In the genomic region with DNA sequence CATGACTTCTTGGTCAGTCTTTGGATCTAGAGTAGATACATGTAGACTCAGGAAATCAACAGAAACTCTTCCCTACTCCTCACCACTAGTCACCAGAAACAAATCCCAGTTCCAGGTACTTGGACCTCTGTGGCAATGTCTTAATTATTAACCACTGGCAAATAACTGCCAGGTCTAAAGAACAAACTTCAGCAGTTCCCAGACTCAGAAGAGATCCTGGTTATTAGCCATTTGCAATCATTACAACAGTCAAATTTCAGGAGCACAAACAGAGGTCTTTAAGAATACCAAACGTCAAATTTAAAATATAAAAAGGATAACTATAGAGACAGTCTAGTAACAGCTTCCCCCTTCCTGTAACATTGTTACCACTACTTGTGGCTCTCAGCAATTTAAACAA, we compare ENCODE assay signal across 14 cellular contexts. TPM values are rescaled to one million over a fixed set of nuclear protein-coding genes. Genes with fewer than 3 reads are reported as not detected.
DNase-seq lines count a peak whose midpoint lies in the region; ATAC-seq lines count a peak whose summit lies in the region.
"Had no signal": no experiment of that assay in that cellular context is flagged by ENCODE, and none has a peak within 500 bp of the region (broad histone marks: within the 10 kb centered on the region; RNA-seq: fewer than 3 reads in every experiment).

No MANE protein-coding gene starts in this region.

- H3K27me3 Mint-ChIP-seq in activated CD8-positive, alpha-beta memory T cell treated with anti-CD3 and anti-CD28 coated beads, Interleukin-2, amount 10 ng/mL, durations not matched to agents 7 days and 5 days, result no peaks in the 10 kb centered on the region
- H3K27me3 Mint-ChIP-seq in activated CD4-positive, alpha-beta memory T cell treated with anti-CD3 and anti-CD28 coated beads for 36 hours, result no peaks in the 10 kb centered on the region
- H3K27me3 Mint-ChIP-seq in stimulated activated naive CD8-positive, alpha-beta T cell treated with anti-CD3 and anti-CD28 coated beads, Interleukin-15, amount 100 ng/mL, for 72 hours, result no peaks in the 10 kb centered on the region

- POLR2A ChIA-PET in activated CD4-positive, alpha-beta memory T cell treated with anti-CD3 and anti-CD28 coated beads for 36 hours (lab: Charles Lee), result interaction anchor here (2.0 kb wide), 1 partner anchor 9 kb away, joined by 7 read pairs; no protein-coding TSS in a partner anchor

- DNase-seq in activated CD8-positive, alpha-beta memory T cell treated with anti-CD3 and anti-CD28 coated beads, Interleukin-2, amount 10 ng/mL, durations not matched to agents 7 days and 5 days, result no peak
- DNase-seq in activated CD8-positive, alpha-beta memory T cell treated with anti-CD3 and anti-CD28 coated beads, Interleukin-2, amount 50 U/mL, for 4 hours, result no peak
- DNase-seq in activated CD4-positive, alpha-beta memory T cell treated with anti-CD3 and anti-CD28 coated beads for 36 hours, result no peak
- DNase-seq in kidney tubule cell (ENCODE audit: low spot score) (peak; percentile 82), left cardiac atrium (no peak), GF-D8 (lab: John Stamatoyannopoulos, UW) (no peak)
- no peak for DNase-seq in stimulated activated naive CD8-positive, alpha-beta T cell treated with anti-CD3 and anti-CD28 coated beads, Interleukin-15, amount 100 ng/mL, for 72 hours
- DNase-seq: adrenal gland, glutamatergic neuron, NCI-H1417, NCI-H526 treated with DMSO at 0.1 percent for 48 hours, right cardiac atrium, SIG-M5 had no signal

- CTCF ChIA-PET in activated CD8-positive, alpha-beta memory T cell treated with anti-CD3 and anti-CD28 coated beads, Interleukin-2, amount 10 ng/mL, durations not matched to agents 7 days and 5 days (lab: Charles Lee), result interaction anchor here (0.9 to 13.7 kb wide), 6 partner anchors 8 to 56 kb away, joined by 3 to 274 read pairs (median 8); a partner anchor contains a TSS
- CTCF ChIA-PET in activated CD4-positive, alpha-beta memory T cell treated with anti-CD3 and anti-CD28 coated beads for 36 hours (lab: Charles Lee), result interaction anchor here (0.9 to 7.3 kb wide), 8 partner anchors 8 to 44 kb away, joined by 4 to 98 read pairs (median 12); a partner anchor contains a TSS

- no peak for ATAC-seq in activated CD8-positive, alpha-beta memory T cell treated with anti-CD3 and anti-CD28 coated beads, Interleukin-2, amount 10 ng/mL, durations not matched to agents 7 days and 5 days
- no peak for ATAC-seq in stimulated activated naive CD8-positive, alpha-beta T cell treated with anti-CD3 and anti-CD28 coated beads, Interleukin-15, amount 100 ng/mL, for 72 hours
- ATAC-seq in GM21447 (IDR thresholded peaks at IDR 0.05; ENCODE audit: unreplicated experiment), result no peak
- no peak for ATAC-seq in left cardiac atrium
- ATAC-seq: right cardiac atrium had no signal

- H3K27ac Mint-ChIP-seq in activated CD8-positive, alpha-beta memory T cell treated with anti-CD3 and anti-CD28 coated beads, Interleukin-2, amount 10 ng/mL, durations not matched to agents 7 days and 5 days, result peak overlapping the region; percentile 95
- H3K27ac Mint-ChIP-seq in activated CD4-positive, alpha-beta memory T cell treated with anti-CD3 and anti-CD28 coated beads for 36 hours, result peak overlapping the region; percentile 97
- peak overlapping the region; percentile 79 to 87 for H3K27ac Mint-ChIP-seq in stimulated activated naive CD8-positive, alpha-beta T cell treated with anti-CD3 and anti-CD28 coated beads, Interleukin-15, amount 100 ng/mL, for 72 hours

- H3K4me1 Mint-ChIP-seq in activated CD8-positive, alpha-beta memory T cell treated with anti-CD3 and anti-CD28 coated beads, Interleukin-2, amount 10 ng/mL, durations not matched to agents 7 days and 5 days, result peaks cover 80% of the 10 kb centered on the region
- peaks cover 81% of the 10 kb centered on the region for H3K4me1 Mint-ChIP-seq in activated CD4-positive, alpha-beta memory T cell treated with anti-CD3 and anti-CD28 coated beads for 36 hours (ENCODE audit: low read depth)
- H3K4me1 Mint-ChIP-seq in stimulated activated naive CD8-positive, alpha-beta T cell treated with anti-CD3 and anti-CD28 coated beads, Interleukin-15, amount 100 ng/mL, for 72 hours, result peaks cover 95% of the 10 kb centered on the region

- H3K4me3 Mint-ChIP-seq in activated CD8-positive, alpha-beta memory T cell treated with anti-CD3 and anti-CD28 coated beads, Interleukin-2, amount 10 ng/mL, durations not matched to agents 7 days and 5 days, result peak overlapping the region; percentile 17
- H3K4me3 Mint-ChIP-seq in activated CD4-positive, alpha-beta memory T cell treated with anti-CD3 and anti-CD28 coated beads for 36 hours, result no peak overlapping the region
- peak overlapping the region; percentile 4 to 30 for H3K4me3 Mint-ChIP-seq in stimulated activated naive CD8-positive, alpha-beta T cell treated with anti-CD3 and anti-CD28 coated beads, Interleukin-15, amount 100 ng/mL, for 72 hours

- intact Hi-C loops in activated CD4-positive, alpha-beta memory T cell treated with anti-CD3 and anti-CD28 coated beads for 36 hours (cut with micrococcal nuclease), result no loop called here
- intact Hi-C loops in left cardiac atrium (cut with DNase I), result no loop called here

- peaks cover 41% of the 10 kb centered on the region for H3K36me3 Mint-ChIP-seq in activated CD8-positive, alpha-beta memory T cell treated with anti-CD3 and anti-CD28 coated beads, Interleukin-2, amount 10 ng/mL, durations not matched to agents 7 days and 5 days
- peaks cover 12% of the 10 kb centered on the region for H3K36me3 Mint-ChIP-seq in activated CD4-positive, alpha-beta memory T cell treated with anti-CD3 and anti-CD28 coated beads for 36 hours

- H3K9me3 Mint-ChIP-seq in activated CD8-positive, alpha-beta memory T cell treated with anti-CD3 and anti-CD28 coated beads, Interleukin-2, amount 10 ng/mL, durations not matched to agents 7 days and 5 days (ENCODE audit: low read depth), result no peaks in the 10 kb centered on the region
- H3K9me3 Mint-ChIP-seq in activated CD4-positive, alpha-beta memory T cell treated with anti-CD3 and anti-CD28 coated beads for 36 hours, result no peaks in the 10 kb centered on the region
- no peaks in the 10 kb centered on the region for H3K9me3 Mint-ChIP-seq in stimulated activated naive CD8-positive, alpha-beta T cell treated with anti-CD3 and anti-CD28 coated beads, Interleukin-15, amount 100 ng/mL, for 72 hours

RNA-seq across cellular contexts. Expression of a gene that starts 10.2 kb away (rescaled TPM):
- total RNA-seq in activated CD8-positive, alpha-beta memory T cell treated with anti-CD3 and anti-CD28 coated beads, Interleukin-2, amount 10 ng/mL, durations not matched to agents 7 days and 5 days, result 100 to 1,000 TPM; 284 to 295 TPM
- total RNA-seq in activated CD4-positive, alpha-beta memory T cell treated with anti-CD3 and anti-CD28 coated beads for 36 hours, result 100 to 1,000 TPM; 225 to 227 TPM
- 10 to 100 TPM; 25.9 to 39.4 TPM for total RNA-seq in left cardiac atrium

RNA-seq across cellular contexts. Expression of a gene that starts 28.1 kb away (rescaled TPM):
- 10 to 100 TPM; 87.1 to 90.0 TPM for total RNA-seq in activated CD8-positive, alpha-beta memory T cell treated with anti-CD3 and anti-CD28 coated beads, Interleukin-2, amount 10 ng/mL, durations not matched to agents 7 days and 5 days
- total RNA-seq in activated CD4-positive, alpha-beta memory T cell treated with anti-CD3 and anti-CD28 coated beads for 36 hours, result 10 to 100 TPM; 65.2 to 71.5 TPM
- 10 to 100 TPM; 21.1 to 29.8 TPM for total RNA-seq in left cardiac atrium

RNA-seq across cellular contexts. Expression of a gene that starts 28.2 kb away (rescaled TPM):
- total RNA-seq in activated CD8-positive, alpha-beta memory T cell treated with anti-CD3 and anti-CD28 coated beads, Interleukin-2, amount 10 ng/mL, durations not matched to agents 7 days and 5 days, result 10 to 100 TPM; 28.0 to 35.8 TPM
- total RNA-seq in activated CD4-positive, alpha-beta memory T cell treated with anti-CD3 and anti-CD28 coated beads for 36 hours, result 10 to 100 TPM; 17.8 to 17.9 TPM
- total RNA-seq in left cardiac atrium, result 1 to 10 TPM; 1.4 to 1.6 TPM

RNA-seq across cellular contexts. Expression of a gene that starts 42.7 kb away (rescaled TPM):
- 10 to 100 TPM; 46.5 to 64.1 TPM for total RNA-seq in activated CD8-positive, alpha-beta memory T cell treated with anti-CD3 and anti-CD28 coated beads, Interleukin-2, amount 10 ng/mL, durations not matched to agents 7 days and 5 days
- total RNA-seq in activated CD4-positive, alpha-beta memory T cell treated with anti-CD3 and anti-CD28 coated beads for 36 hours, result 10 to 100 TPM; 40.1 to 46.0 TPM
- total RNA-seq in left cardiac atrium, result 1 to 10 TPM; 6.1 to 7.3 TPM

Comparison
In these comparisons a context has a peak if more than half of its experiments do, and no peak if none do; other contexts are left out.
1. RNA of a gene that starts 10.2 kb away (total RNA-seq): 284 to 295 TPM in activated CD8-positive, alpha-beta memory T cell treated with anti-CD3 and anti-CD28 coated beads, Interleukin-2, amount 10 ng/mL, durations not matched to agents 7 days and 5 days and 225 to 227 TPM in activated CD4-positive, alpha-beta memory T cell treated with anti-CD3 and anti-CD28 coated beads for 36 hours; 25.9 to 39.4 TPM in left cardiac atrium; every median in the first group is over 4 times any median in the second.
2. RNA of a gene that starts 28.2 kb away (total RNA-seq): 28.0 to 35.8 TPM in activated CD8-positive, alpha-beta memory T cell treated with anti-CD3 and anti-CD28 coated beads, Interleukin-2, amount 10 ng/mL, durations not matched to agents 7 days and 5 days and 17.8 to 17.9 TPM in activated CD4-positive, alpha-beta memory T cell treated with anti-CD3 and anti-CD28 coated beads for 36 hours; 1.4 to 1.6 TPM in left cardiac atrium; every median in the first group is over 4 times any median in the second.
3. Peak in every context shown above with its lines, with median percentiles within 50 percentile points of each other: H3K27ac Mint-ChIP-seq.